Comparison of ENCODE assay signal across 11 cellular contexts in the genomic region with DNA sequence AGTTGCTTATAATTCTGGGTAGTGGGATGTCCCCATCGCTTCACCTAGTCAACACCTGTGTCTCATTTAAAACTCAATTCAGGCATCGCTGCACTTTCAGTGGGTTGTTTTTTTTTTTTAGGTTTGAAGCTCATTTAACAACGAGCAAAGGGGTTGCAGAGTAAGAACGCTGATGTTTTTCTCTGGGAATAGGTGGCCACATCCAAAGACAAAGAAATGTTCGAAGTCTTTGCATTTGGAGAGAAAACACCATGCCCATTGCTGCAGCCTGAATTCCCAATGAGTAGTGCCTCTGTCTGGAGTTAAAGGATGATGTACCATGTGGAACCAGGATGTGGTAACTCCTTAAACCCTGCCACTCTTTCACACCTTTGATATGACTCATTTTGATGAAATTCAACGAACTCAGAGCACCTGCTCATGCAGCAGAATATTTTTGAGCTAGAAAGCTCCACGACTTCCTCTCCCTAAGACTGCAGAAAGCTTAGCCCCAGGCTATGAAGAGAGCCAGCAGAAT. TPM values are rescaled to one million over a fixed set of nuclear protein-coding genes. Genes with fewer than 3 reads are reported as not detected.
DNase-seq lines count a peak whose midpoint lies in the region; ATAC-seq lines count a peak whose summit lies in the region.
"Had no signal": no experiment of that assay in that cellular context is flagged by ENCODE, and none has a peak within 500 bp of the region (broad histone marks: within the 10 kb centered on the region; RNA-seq: fewer than 3 reads in every experiment).

No MANE protein-coding gene starts in this region.

- H3K9me3 ChIP-seq in right cardiac atrium (ENCODE audit: control insufficient read depth, low read length): no peaks in the 10 kb centered on the region

- no peaks in the 10 kb centered on the region for H3K27me3 ChIP-seq in right cardiac atrium (ENCODE audit: control insufficient read depth, insufficient read depth)

- no peak overlapping the region for H3K4me3 ChIP-seq in right cardiac atrium (ENCODE audit: low read length)

- H3K27ac ChIP-seq in right cardiac atrium (ENCODE audit: low read length): no peak overlapping the region
- H3K27ac ChIP-seq: VCaP had no signal

- peak; percentile 60 for ATAC-seq in HG03095 (IDR thresholded peaks at IDR 0.05; ENCODE audit: unreplicated experiment)
- ATAC-seq in right cardiac atrium: no peak

- 75% methylated on average over 7 of the region's 7 CpGs for WGBS in right cardiac atrium

- intact Hi-C loops in right cardiac atrium (cut with DNase I) (loop anchor here in 3 of 4 donors (5.0 to 10.0 kb wide), 2 partner anchors 180 to 362 kb away; a partner anchor contains a TSS), cardiac septum (cut with DNase I) (loop anchor here (5.0 kb wide), 1 partner anchor 355 kb away; no protein-coding TSS in a partner anchor)

- peak; percentile 16 for DNase-seq in stimulated activated CD4-positive, alpha-beta T cell treated with anti-CD3 and anti-CD28 coated beads, Interleukin-4, amount 100 ng/mL, for 24 hours
- no peak for DNase-seq in stimulated activated CD4-positive, alpha-beta T cell treated with anti-CD3 and anti-CD28 coated beads, Interleukin-4, amount 100 ng/mL, for 4 hours
- peak; percentile 30 for DNase-seq in activated CD4-positive, CD25-positive, alpha-beta regulatory T cell treated with anti-CD3 and anti-CD28 coated beads, Interleukin-2, amount 50 U/mL, for 72 hours
- DNase-seq in DMS 273 (lab: John Stamatoyannopoulos, UW; ENCODE audit: unreplicated experiment) (no peak), right cardiac atrium (no peak), cardiac septum (ENCODE audit: low spot score) (no peak), NCI-H1930 (lab: John Stamatoyannopoulos, UW) (no peak)
- DNase-seq: naive B cell had no signal

- H3K4me1 ChIP-seq in right cardiac atrium (ENCODE audit: control insufficient read depth, insufficient read depth, low read length): no peaks in the 10 kb centered on the region

RNA-seq across cellular contexts. Expression of a gene that starts 35.1 kb away (rescaled TPM):
- total RNA-seq in right cardiac atrium: 1 to 10 TPM in 1 of 4 donors, under 1 TPM in 2, not detected in 1; 0.53 to 3.0 (median 0.54) TPM
- polyA plus RNA-seq in right cardiac atrium: 0.91 TPM
- 0.65 TPM for total RNA-seq in cardiac septum
- total RNA-seq: endothelial cell of umbilical vein had no signal
- polyA plus RNA-seq: endothelial cell of umbilical vein had no signal

RNA-seq across cellular contexts. Expression of a gene that starts 59.4 kb away (rescaled TPM):
- total RNA-seq in right cardiac atrium (10 to 100 TPM; 28.3 to 42.2 (median 39.4) TPM), cardiac septum (13.4 TPM)
- polyA plus RNA-seq in right cardiac atrium: 39.2 TPM

Comparison
In these comparisons a context has a peak if more than half of its experiments do, and no peak if none do; other contexts are left out.
1. DNase-seq: peak in stimulated activated CD4-positive, alpha-beta T cell treated with anti-CD3 and anti-CD28 coated beads, Interleukin-4, amount 100 ng/mL, for 24 hours (single experiment) and activated CD4-positive, CD25-positive, alpha-beta regulatory T cell treated with anti-CD3 and anti-CD28 coated beads, Interleukin-2, amount 50 U/mL, for 72 hours (single experiment); none in stimulated activated CD4-positive, alpha-beta T cell treated with anti-CD3 and anti-CD28 coated beads, Interleukin-4, amount 100 ng/mL, for 4 hours (0 of 2), DMS 273 (single experiment), right cardiac atrium (0 of 3), cardiac septum (single experiment) and NCI-H1930 (0 of 2).